Comparison of ENCODE assay signal across 28 cellular contexts in genomic region chr3:43146599-43146998, GRCh38.
"Had no signal": no experiment of that assay in that cellular context is flagged by ENCODE, and none has a peak within 500 bp of the region (broad histone marks: within the 10 kb centered on the region; RNA-seq: fewer than 3 reads in every experiment).

No MANE protein-coding gene starts in this region.

- H3K36me3 ChIP-seq: neural progenitor cell, ovary, right lobe of liver, sigmoid colon, spleen, stomach, thoracic aorta, thyroid gland, tibial nerve, upper lobe of right lung, uterus had no signal

- ATAC-seq: naive thymus-derived CD4-positive, alpha-beta T cell; natural killer cell; psoas muscle; right cardiac atrium; right lobe of liver; stimulated activated effector memory CD8-positive, alpha-beta T cell treated with anti-CD3 and anti-CD28 coated beads, Interleukin-12 subunit alpha, Interleukin-12 subunit beta, amount 100 ng/mL, for 72 hours; stimulated activated naive B cell treated with anti-CD40 and anti-IgM and Interleukin-4, amounts not matched to agents 10 μg/mL and 1 μg/mL and 100 μg/mL, for 72 hours; upper lobe of right lung had no signal

- H3K4me1 ChIP-seq: parathyroid adenoma, psoas muscle, sigmoid colon, spleen, stomach, thyroid gland, tibial nerve, upper lobe of right lung, uterus had no signal

- DNase-seq: naive thymus-derived CD4-positive, alpha-beta T cell; natural killer cell; occipital lobe; ovary; posterior cingulate gyrus; psoas muscle; right cardiac atrium; right lobe of liver; sigmoid colon; spleen; stimulated activated CD4-positive, alpha-beta T cell treated with anti-CD3 and anti-CD28 coated beads, Interleukin-12 subunit alpha, Interleukin-12 subunit beta, amount 100 ng/mL, for 4 hours; stimulated activated CD4-positive, alpha-beta T cell treated with anti-CD3 and anti-CD28 coated beads, Interleukin-1b, Interleukin-23, amount 100 ng/mL, for 48 hours; stimulated activated CD4-positive, alpha-beta T cell treated with anti-CD3 and anti-CD28 coated beads, Interleukin-2, amount 100 ng/mL, for 48 hours; stimulated activated CD4-positive, alpha-beta T cell treated with anti-CD3 and anti-CD28 coated beads, Interleukin-4, amount 100 ng/mL, for 24 hours; stimulated activated naive B cell treated with anti-CD40 and anti-IgM and Interleukin-4, amounts not matched to agents 10 μg/mL and 1 μg/mL and 100 μg/mL, for 72 hours; stimulated activated naive CD4-positive, alpha-beta T cell treated with Interleukin-2 at 50 U/mL for 16 hours; stomach; thyroid gland; trophoblast cell; upper lobe of right lung; uterus had no signal

- H3K9ac ChIP-seq: neural progenitor cell, parathyroid adenoma had no signal

- H3K4me3 ChIP-seq: neural progenitor cell, ovary, psoas muscle, right lobe of liver, sigmoid colon, skin epidermis, smooth muscle cell, spleen, stomach, thoracic aorta, thyroid gland, tibial nerve, upper lobe of right lung, uterus had no signal

- H3K4me2 ChIP-seq: neural progenitor cell, smooth muscle cell had no signal

- H3K27me3 ChIP-seq: neural progenitor cell, ovary, right lobe of liver, sigmoid colon, stomach, thyroid gland, upper lobe of right lung, uterus had no signal

- H3K27ac ChIP-seq: neural progenitor cell, ovary, parathyroid adenoma, psoas muscle, right lobe of liver, sigmoid colon, skin epidermis, spleen, stomach, thoracic aorta, thyroid gland, tibial nerve, upper lobe of right lung, uterus had no signal

- H2AFZ ChIP-seq: neural progenitor cell, parathyroid adenoma had no signal

- H3K79me2 ChIP-seq: parathyroid adenoma had no signal

- H3K9me3 ChIP-seq: ovary, psoas muscle, right lobe of liver, sigmoid colon, spleen, stomach, thoracic aorta, thyroid gland, tibial nerve, upper lobe of right lung, uterus had no signal
